In genomic region chr2:2708575-2708974, GRCh38 we compare ENCODE assay signal across 36 cellular contexts.
DNase-seq lines count a peak whose midpoint lies in the region; ATAC-seq and TF ChIP-seq lines count a peak whose summit lies in the region.
"Had no signal": no experiment of that assay in that cellular context is flagged by ENCODE, and none has a peak within 500 bp of the region (broad histone marks: within the 10 kb centered on the region; RNA-seq: fewer than 3 reads in every experiment).

No MANE protein-coding gene starts in this region.

- no peak for TF ChIP-seq EP300 in SK-N-SH (IDR thresholded peaks at IDR 0.05; ENCODE audit: borderline replicate concordance in 1 of 2, low read depth in 1 of 2, low read length in 1 of 2)

- H3K9me3 ChIP-seq in SK-N-SH (no peaks in the 10 kb centered on the region), testis (no peaks in the 10 kb centered on the region)
- H3K9me3 ChIP-seq: esophagus muscularis mucosa, prostate gland, sigmoid colon had no signal

- no peak for TF ChIP-seq RAD21 in SK-N-SH (IDR thresholded peaks at IDR 0.05; ENCODE audit: low read length)

- H3K9ac ChIP-seq in SK-N-SH: no peak overlapping the region

- peaks cover 0 to 32% of the 10 kb centered on the region in 2 experiments; a peak in 1 of 4 replicates for H3K4me1 ChIP-seq in SK-N-SH (ENCODE audit: control insufficient read depth in 1 of 2, insufficient read depth in 2 of 2, low read depth in 1 of 2, low read length in 1 of 2)
- peaks cover 12% of the 10 kb centered on the region for H3K4me1 ChIP-seq in testis
- H3K4me1 ChIP-seq: esophagus muscularis mucosa, prostate gland, sigmoid colon had no signal

- H3K27me3 Mint-ChIP-seq in glutamatergic neuron (ENCODE audit: unreplicated experiment): peaks cover 4% of the 10 kb centered on the region
- H3K27me3 Mint-ChIP-seq: activated naive CD8-positive, alpha-beta T cell; CD4-positive, CD25-positive, alpha-beta regulatory T cell had no signal

- H3K27me3 ChIP-seq in SK-N-SH (ENCODE audit: insufficient read depth) (no peaks in the 10 kb centered on the region), testis (no peaks in the 10 kb centered on the region)
- H3K27me3 ChIP-seq: cardiac muscle cell, esophagus muscularis mucosa had no signal

- POLR2A ChIA-PET in SK-N-SH (lab: Yijun Ruan, JAX): no interaction called here

- peaks cover 16% of the 10 kb centered on the region for H3K4me1 Mint-ChIP-seq in glutamatergic neuron (ENCODE audit: low read depth, unreplicated experiment)

- H3K27ac Mint-ChIP-seq in glutamatergic neuron (ENCODE audit: unreplicated experiment): no peak overlapping the region
- H3K27ac Mint-ChIP-seq: activated naive CD8-positive, alpha-beta T cell; CD4-positive, CD25-positive, alpha-beta regulatory T cell had no signal

- no peaks in the 10 kb centered on the region for H4K20me1 ChIP-seq in SK-N-SH (ENCODE audit: insufficient read depth)

- H3K4me3 ChIP-seq in SK-N-SH (ENCODE audit: low read depth in 2 of 2, low read length in 1 of 2) (no peak overlapping the region), testis (peak overlapping the region in 1 of 2 donors; percentile 1)
- H3K4me3 ChIP-seq: cardiac muscle cell, esophagus muscularis mucosa, GM12878, prostate gland, sigmoid colon had no signal

- no peak for TF ChIP-seq POLR2A in testis (IDR thresholded peaks at IDR 0.05)

- H3K79me2 ChIP-seq in SK-N-SH (ENCODE audit: insufficient read depth): no peaks in the 10 kb centered on the region

- H3K4me2 ChIP-seq in SK-N-SH: no peak overlapping the region

- H3K4me3 Mint-ChIP-seq in glutamatergic neuron (ENCODE audit: unreplicated experiment): no peak overlapping the region
- H3K4me3 Mint-ChIP-seq: activated naive CD8-positive, alpha-beta T cell; CD4-positive, CD25-positive, alpha-beta regulatory T cell had no signal

- H3K27ac ChIP-seq in SK-N-SH (ENCODE audit: low read depth in 2 of 2, low read length in 1 of 2) (peak overlapping the region in 1 of 2 experiments; percentile 18; a peak in 1 of 4 replicates), testis (no peak overlapping the region)
- H3K27ac ChIP-seq: cardiac muscle cell, esophagus muscularis mucosa, prostate gland, sigmoid colon, WERI-Rb-1 had no signal

- intact Hi-C loops in testis (cut with DNase I; ENCODE audit: low total_unique reads): no loop called here

- DNase-seq in SK-N-SH (peak; percentile 58), NCI-H345 (lab: John Stamatoyannopoulos, UW) (peak; percentile 80), cerebellum (ENCODE audit: low spot score) (peak; percentile 47), testis (peak; percentile 57), glutamatergic neuron (no peak), KBM-7 (no peak), NCI-H2227 treated with DMSO at 0.1 percent for 48 hours (lab: John Stamatoyannopoulos, UW) (no peak)
- DNase-seq: activated CD4-positive, alpha-beta T cell treated with anti-CD3 and anti-CD28 coated beads for 48 hours; activated effector memory CD4-positive, alpha-beta T cell treated with Interleukin-2 at 50 U/mL for 16 hours; activated T-cell treated with anti-CD3 and anti-CD28 coated beads, Interleukin-2, amount 50 U/mL, for 1 hour; AML-193; Calu3; CD4-positive, CD25-positive, alpha-beta regulatory T cell; foreskin fibroblast; GOT3; head of caudate nucleus; kidney; left ventricle myocardium superior; NCI-H1930; NCI-H510A treated with DMSO at 0.1 percent for 48 hours; NK-92 treated with Interleukin-12 subunit alpha and Interleukin-12 subunit beta, amount 100 ng/mL, for 24 hours; SIG-M5; sigmoid colon; stimulated activated CD4-positive, alpha-beta T cell treated with anti-CD3 and anti-CD28 coated beads, Interleukin-12 subunit alpha, Interleukin-12 subunit beta, amount 100 ng/mL, for 4 hours; stimulated activated CD4-positive, alpha-beta T cell treated with anti-CD3 and anti-CD28 coated beads, Interleukin-4, amount 100 ng/mL, for 1 hour; SW 1271; T-helper 9 cell; trophoblast cell; WERI-Rb-1 had no signal

- TF ChIP-seq CTCF in SK-N-SH (IDR thresholded peaks at IDR 0.05) (no peak), testis (IDR thresholded peaks at IDR 0.05) (no peak), glutamatergic neuron (IDR thresholded peaks at IDR 0.05; ENCODE audit: partially characterized antibody, unreplicated experiment) (no peak)

- H3K9me3 Mint-ChIP-seq in glutamatergic neuron (ENCODE audit: unreplicated experiment): peaks cover 10% of the 10 kb centered on the region

- CTCF ChIA-PET in SK-N-SH (lab: Yijun Ruan, JAX): interaction anchor here (0.9 kb wide), 1 partner anchor 9 kb away, joined by 5 read pairs; no protein-coding TSS in a partner anchor

- no peak; the same call in 2 of the 3 replicates for ATAC-seq in SK-N-SH treated with all-trans-retinoic acid at 6 μM for 48 hours
- ATAC-seq: GM12878, left ventricle myocardium superior, Panc1 had no signal

- 49% methylated on average over 15 of the region's 16 CpGs for WGBS in SK-N-SH (ENCODE audit: low lambda C conversion rate)
- whole genome bisulfite sequencing in testis, 2 donors: 24 to 33% methylated on average over 15 to 16 of the region's 16 CpGs

- no peaks in the 10 kb centered on the region for H3K36me3 ChIP-seq in SK-N-SH (replicated peaks in 1 of 2; ENCODE audit: control insufficient read depth in 1 of 2, insufficient read depth in 2 of 2, low read length in 1 of 2)
- H3K36me3 ChIP-seq in testis (ENCODE audit: low read depth, missing control alignments): no peaks in the 10 kb centered on the region
- H3K36me3 ChIP-seq: cardiac muscle cell, esophagus muscularis mucosa, prostate gland, sigmoid colon, WERI-Rb-1 had no signal

- no peaks in the 10 kb centered on the region for H3K9me2 ChIP-seq in SK-N-SH

- in situ Hi-C loops in KBM-7 (cut with MboI; ENCODE audit: low pct_unique_long_range_greater_than_20kb, low sequenced_read_pairs): no loop called here

- H3F3A ChIP-seq in SK-N-SH (replicated peaks; ENCODE audit: insufficient read depth): no peaks in the 10 kb centered on the region

- H3K36me3 Mint-ChIP-seq in glutamatergic neuron (ENCODE audit: unreplicated experiment): no peaks in the 10 kb centered on the region
- H3K36me3 Mint-ChIP-seq: activated naive CD8-positive, alpha-beta T cell; CD4-positive, CD25-positive, alpha-beta regulatory T cell had no signal

- no peak overlapping the region for H2AFZ ChIP-seq in SK-N-SH (ENCODE audit: low read depth)

TF ChIP-seq in SK-N-SH, 30 proteins besides CTCF, POLR2A, EP300 and RAD21:
- peak; percentile 30; the same call in 1 of the 2 replicates for TF ChIP-seq GATA2 (CRISPR knock-in tag; IDR thresholded peaks at IDR 0.05)
- no peak for TF ChIP-seq NRF1 (IDR thresholded peaks at IDR 0.05; ENCODE audit: low read depth, low read length)
- no peak for TF ChIP-seq IRF3 (IDR thresholded peaks at IDR 0.05; ENCODE audit: low read depth, low read length)

TF ChIP-seq in SK-N-SH treated with all-trans-retinoic acid at 6 μM for 48 hours, 23 proteins besides CTCF, POLR2A, EP300 and RAD21:
- TF ChIP-seq ISL1 (CRISPR knock-in tag; IDR thresholded peaks at IDR 0.05) (no peak), CREB5 (CRISPR knock-in tag; IDR thresholded peaks at IDR 0.05; ENCODE audit: low read depth) (no peak), ESRRG (CRISPR knock-in tag; IDR thresholded peaks at IDR 0.05) (no peak), OSR1 (CRISPR knock-in tag; IDR thresholded peaks at IDR 0.05) (no peak), ZFP30 (CRISPR knock-in tag; IDR thresholded peaks at IDR 0.05) (no peak), ARNTL (CRISPR knock-in tag; IDR thresholded peaks at IDR 0.05; ENCODE audit: borderline replicate concordance, low read depth) (no peak)

Comparison
In these comparisons a context has a peak if more than half of its experiments do, and no peak if none do; other contexts are left out.
1. DNase-seq: peak in SK-N-SH (single experiment), NCI-H345 (single experiment), cerebellum (single experiment) and testis (single experiment); none in glutamatergic neuron (single experiment), KBM-7 (single experiment) and NCI-H2227 treated with DMSO at 0.1 percent for 48 hours (single experiment).